ENCODE assay signal across 28 cellular contexts in genomic region chr3:60282840-60283239, GRCh38.
DNase-seq lines count a peak whose midpoint lies in the region; ATAC-seq lines count a peak whose summit lies in the region.
"Had no signal": no experiment of that assay in that cellular context is flagged by ENCODE, and none has a peak within 500 bp of the region (broad histone marks: within the 10 kb centered on the region; RNA-seq: fewer than 3 reads in every experiment).

No MANE protein-coding gene starts in this region.

- H3K9me3 Mint-ChIP-seq in activated naive CD4-positive, alpha-beta T cell treated with anti-CD3 and anti-CD28 coated beads, Interleukin-2, amount 50 U/mL, for 72 hours: no peaks in the 10 kb centered on the region
- H3K9me3 Mint-ChIP-seq: activated CD4-positive, alpha-beta memory T cell treated with anti-CD3 and anti-CD28 coated beads for 36 hours; endodermal cell; neural progenitor cell; stimulated activated naive B cell treated with anti-CD40 and anti-IgM and Interleukin-4, amounts not matched to agents 10 μg/mL and 1 μg/mL and 100 μg/mL, for 72 hours; type B pancreatic cell had no signal

- DNase-seq in NCI-H1092 treated with DMSO at 0.1 percent for 48 hours (lab: John Stamatoyannopoulos, UW): peak; percentile 33
- DNase-seq in NCI-H1092 (lab: John Stamatoyannopoulos, UW): no peak
- DNase-seq in NCI-H146 (lab: John Stamatoyannopoulos, UW): peak; percentile 10
- DNase-seq in NCI-H510A (lab: John Stamatoyannopoulos, UW): peak; percentile 1
- peak; percentile 9 for DNase-seq in cerebellum (ENCODE audit: low spot score)
- DNase-seq in COLO829 (ENCODE audit: low spot score): no peak
- DNase-seq in activated naive CD4-positive, alpha-beta T cell treated with anti-CD3 and anti-CD28 coated beads, Interleukin-2, amount 50 U/mL, for 72 hours (ENCODE audit: low spot score in 2 of 2): no peak
- DNase-seq: 8988T; activated CD4-positive, alpha-beta memory T cell treated with anti-CD3 and anti-CD28 coated beads for 36 hours; activated CD4-positive, alpha-beta T cell treated with anti-CD3 and anti-CD28 coated beads for 1 hour; activated CD8-positive, alpha-beta memory T cell treated with anti-CD3 and anti-CD28 coated beads, Interleukin-2, amount 50 U/mL, for 4 hours; activated naive CD4-positive, alpha-beta T cell treated with Interleukin-2 at 50 U/mL for 16 hours; Calu3; central memory CD4-positive, alpha-beta T cell; endodermal cell; head of caudate nucleus; kidney; left ventricle myocardium superior; mesendoderm; NCI-H226; stimulated activated naive B cell treated with anti-CD40 and anti-IgM and Interleukin-4, amounts not matched to agents 10 μg/mL and 1 μg/mL and 100 μg/mL, for 72 hours; substantia nigra; T-helper 17 cell had no signal

- peaks cover 0 to 4% of the 10 kb centered on the region in 2 donors for H3K36me3 Mint-ChIP-seq in activated naive CD4-positive, alpha-beta T cell treated with anti-CD3 and anti-CD28 coated beads, Interleukin-2, amount 50 U/mL, for 72 hours
- H3K36me3 Mint-ChIP-seq: activated CD4-positive, alpha-beta memory T cell treated with anti-CD3 and anti-CD28 coated beads for 36 hours; neural progenitor cell; stimulated activated naive B cell treated with anti-CD40 and anti-IgM and Interleukin-4, amounts not matched to agents 10 μg/mL and 1 μg/mL and 100 μg/mL, for 72 hours; type B pancreatic cell had no signal

- ATAC-seq in HG02623 (IDR thresholded peaks at IDR 0.05; ENCODE audit: unreplicated experiment): no peak
- ATAC-seq in activated naive CD4-positive, alpha-beta T cell treated with anti-CD3 and anti-CD28 coated beads, Interleukin-2, amount 50 U/mL, for 72 hours: no peak
- ATAC-seq: left ventricle myocardium superior; Right ventricle myocardium inferior; stimulated activated naive B cell treated with anti-CD40 and anti-IgM and Interleukin-4, amounts not matched to agents 10 μg/mL and 1 μg/mL and 100 μg/mL, for 72 hours; T-helper 17 cell had no signal

- no peak overlapping the region for H3K27ac Mint-ChIP-seq in activated naive CD4-positive, alpha-beta T cell treated with anti-CD3 and anti-CD28 coated beads, Interleukin-2, amount 50 U/mL, for 72 hours
- H3K27ac Mint-ChIP-seq: activated CD4-positive, alpha-beta memory T cell treated with anti-CD3 and anti-CD28 coated beads for 36 hours; dendritic cell treated with granulocyte-macrophage colony-stimulating factor and Interleukin-4, amounts not matched to agents 40 ng/mL and 50 ng/mL, for 4 days; endodermal cell; neural progenitor cell; stimulated activated naive B cell treated with anti-CD40 and anti-IgM and Interleukin-4, amounts not matched to agents 10 μg/mL and 1 μg/mL and 100 μg/mL, for 72 hours; T-helper 17 cell; type B pancreatic cell had no signal

Comparison
In these comparisons a context has a peak if more than half of its experiments do, and no peak if none do; other contexts are left out.
1. DNase-seq: peak in NCI-H1092 treated with DMSO at 0.1 percent for 48 hours (single experiment), NCI-H146 (single experiment), NCI-H510A (single experiment) and cerebellum (single experiment); none in NCI-H1092 (single experiment), COLO829 (single experiment) and activated naive CD4-positive, alpha-beta T cell treated with anti-CD3 and anti-CD28 coated beads, Interleukin-2, amount 50 U/mL, for 72 hours (0 of 2).